In the genomic region with DNA sequence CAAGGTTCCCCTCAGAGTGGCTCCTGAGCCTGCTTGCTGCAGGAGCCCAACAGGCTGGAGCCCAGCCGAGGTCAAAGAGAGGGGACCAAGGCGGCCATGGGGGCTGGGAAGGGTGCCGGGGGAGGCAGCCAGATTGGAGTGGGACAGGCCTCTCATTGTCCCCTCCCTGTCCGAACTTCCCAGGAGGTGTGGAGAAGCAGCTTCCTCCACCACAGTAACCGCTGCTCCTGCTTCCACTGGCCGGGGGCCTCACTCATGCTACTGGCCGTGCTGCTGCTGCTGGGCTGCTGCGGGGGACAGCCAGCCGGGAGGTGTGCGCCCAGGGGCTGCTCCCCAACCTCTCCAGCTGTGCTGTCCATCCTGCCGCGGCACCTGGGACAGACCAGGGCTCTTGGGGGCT, we compare ENCODE assay signal across 12 cellular contexts.
"Had no signal": no experiment of that assay in that cellular context is flagged by ENCODE, and none has a peak within 500 bp of the region (broad histone marks: within the 10 kb centered on the region; RNA-seq: fewer than 3 reads in every experiment).

No MANE protein-coding gene starts in this region.

- H3K27me3 Mint-ChIP-seq: activated naive CD8-positive, alpha-beta T cell treated with anti-CD3 and anti-CD28 coated beads, Interleukin-2, amount 50 U/mL, for 24 hours had no signal

- ATAC-seq: activated naive CD8-positive, alpha-beta T cell treated with anti-CD3 and anti-CD28 coated beads, Interleukin-2, amount 50 U/mL, for 24 hours; esophagus mucosa; pancreas had no signal

- H3K4me3 Mint-ChIP-seq: activated naive CD4-positive, alpha-beta T cell treated with anti-CD3 and anti-CD28 coated beads for 36 hours; activated naive CD8-positive, alpha-beta T cell treated with anti-CD3 and anti-CD28 coated beads, Interleukin-2, amount 50 U/mL, for 24 hours had no signal

- H3K27me3 ChIP-seq: pancreas, upper lobe of left lung had no signal

- H3K27ac ChIP-seq: pancreas had no signal

- DNase-seq: activated naive CD4-positive, alpha-beta T cell treated with anti-CD3 and anti-CD28 coated beads for 36 hours; activated naive CD8-positive, alpha-beta T cell treated with anti-CD3 and anti-CD28 coated beads, Interleukin-2, amount 50 U/mL, for 24 hours; activated T-cell treated with anti-CD3 and anti-CD28 coated beads, Interleukin-2, amount 50 U/mL, for 1 hour; hypothalamus; midbrain; stimulated activated CD4-positive, alpha-beta T cell treated with anti-CD3 and anti-CD28 coated beads, Interleukin-15, amount 100 ng/mL, for 24 hours; stimulated activated CD4-positive, alpha-beta T cell treated with anti-CD3 and anti-CD28 coated beads, Interleukin-4, amount 100 ng/mL, for 1 hour; stimulated activated naive CD4-positive, alpha-beta T cell treated with Interleukin-2 at 50 U/mL for 16 hours had no signal

- H3K36me3 ChIP-seq: pancreas had no signal

- H3K9me3 Mint-ChIP-seq: activated naive CD4-positive, alpha-beta T cell treated with anti-CD3 and anti-CD28 coated beads for 36 hours; activated naive CD8-positive, alpha-beta T cell treated with anti-CD3 and anti-CD28 coated beads, Interleukin-2, amount 50 U/mL, for 24 hours; activated T-helper 2 cell treated with anti-CD3 and anti-CD28 coated beads, Interferon-gamma antibody, Interleukin-2, Interleukin-4, amounts not matched to agents 10 μg/mL and 5 μg/mL and 100 μg/mL, durations not matched to agents 14 hours and 24 hours and 36 hours had no signal

- H3K4me3 ChIP-seq: pancreas, upper lobe of left lung had no signal

- H3K9me3 ChIP-seq: pancreas, upper lobe of left lung had no signal
